8 cellular contexts compared by ENCODE assay signal in the genomic region with DNA sequence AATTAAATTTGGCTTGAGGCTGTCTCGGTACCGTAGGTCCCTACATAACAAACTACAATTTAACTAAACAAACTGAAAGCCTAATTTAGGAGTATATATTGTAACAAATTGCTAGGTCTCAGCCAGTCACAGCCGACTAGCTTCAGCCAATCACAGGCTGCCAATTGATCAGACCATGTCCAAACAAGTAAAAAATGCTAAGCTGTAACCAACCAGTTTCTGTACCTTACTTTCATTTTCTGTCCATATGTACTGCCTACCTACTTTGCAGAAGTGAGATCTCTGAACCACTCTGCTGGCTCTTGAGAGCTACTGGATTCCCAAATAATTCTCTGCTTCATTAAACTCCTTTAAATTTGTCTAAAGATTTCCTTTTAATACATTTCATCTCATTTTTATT.
DNase-seq lines count a peak whose midpoint lies in the region; ATAC-seq, FAIRE-seq and TF ChIP-seq lines count a peak whose summit lies in the region.

No MANE protein-coding gene starts in this region.

- H3K27ac ChIP-seq in right atrium auricular region = peak overlapping the region; percentile 67 to 75
- no peak overlapping the region for H3K27ac ChIP-seq in kidney (ENCODE audit: low read depth in 2 of 2, low read length in 2 of 2)

- no peak for ATAC-seq in left ventricle myocardium superior
- ATAC-seq in HG02798 (IDR thresholded peaks at IDR 0.05; ENCODE audit: poor library complexity, unreplicated experiment) = peak; percentile 80

- H3K4me3 ChIP-seq in right atrium auricular region (no peak overlapping the region), choroid plexus epithelial cell (ENCODE audit: low read depth, low read length) (no peak overlapping the region), kidney (ENCODE audit: low read length in 2 of 2) (no peak overlapping the region)

- intact Hi-C loops in left ventricle myocardium superior (cut with micrococcal nuclease) (no loop called here), kidney (cut with DNase I) (no loop called here)

- no peaks in the 10 kb centered on the region for H3K36me3 ChIP-seq in right atrium auricular region
- no peaks in the 10 kb centered on the region for H3K36me3 ChIP-seq in kidney (ENCODE audit: control insufficient read depth in 1 of 2, insufficient read depth in 2 of 2, low read length in 2 of 2)

- H3K4me1 ChIP-seq in right atrium auricular region (peaks cover 0 to 24% of the 10 kb centered on the region in 2 donors), kidney (ENCODE audit: control insufficient read depth in 1 of 2, insufficient read depth in 1 of 2, low read depth in 1 of 2, low read length in 2 of 2) (peaks cover 0 to 2% of the 10 kb centered on the region in 2 donors)

- no peaks in the 10 kb centered on the region for H3K27me3 ChIP-seq in right atrium auricular region

- H3K9me3 ChIP-seq in right atrium auricular region (no peaks in the 10 kb centered on the region), kidney (ENCODE audit: control insufficient read depth in 1 of 2, low read length in 2 of 2) (no peaks in the 10 kb centered on the region)

- FAIRE-seq in D721Med (lab: Jason Lieb, UNC) = no peak
- FAIRE-seq in kidney (lab: Jason Lieb, UNC) = no peak

- no peak for TF ChIP-seq CTCF in right atrium auricular region (IDR thresholded peaks at IDR 0.05)
- TF ChIP-seq CTCF in choroid plexus epithelial cell (conservative IDR thresholded peaks at IDR 0.05; ENCODE audit: low read depth, low read length) = no peak
- no peak for TF ChIP-seq CTCF in D721Med (IDR thresholded peaks at IDR 0.05; ENCODE audit: insufficient read depth, missing control alignments)
- TF ChIP-seq CTCF in kidney (IDR thresholded peaks at IDR 0.05; ENCODE audit: borderline replicate concordance, extremely low read depth, insufficient read depth) = no peak

- DNase-seq in right atrium auricular region (ENCODE audit: low spot score) (no peak), left ventricle myocardium superior (no peak), NCI-H2029 (lab: John Stamatoyannopoulos, UW) (peak; percentile 54), choroid plexus epithelial cell (ENCODE audit: low read depth) (peak; percentile 40), D721Med (ENCODE audit: insufficient read length, low spot score) (no peak), kidney (no peak), NCI-H524 (lab: John Stamatoyannopoulos, UW) (no peak)

- H3K9ac ChIP-seq in kidney (ENCODE audit: low read length in 2 of 2) = no peak overlapping the region

Comparison
In these comparisons a context has a peak if more than half of its experiments do, and no peak if none do; other contexts are left out.
1. DNase-seq: peak in NCI-H2029 (single experiment) and choroid plexus epithelial cell (single experiment); none in right atrium auricular region (single experiment), left ventricle myocardium superior (single experiment), D721Med (single experiment), kidney (single experiment) and NCI-H524 (0 of 2).
2. H3K27ac ChIP-seq: peak in right atrium auricular region (2 of 2); none in kidney (0 of 2).